Comparison of ENCODE assay signal across 18 cellular contexts in genomic region chr18:66900837-66901236, GRCh38.
"Had no signal": no experiment of that assay in that cellular context is flagged by ENCODE, and none has a peak within 500 bp of the region (broad histone marks: within the 10 kb centered on the region; RNA-seq: fewer than 3 reads in every experiment).

No MANE protein-coding gene starts in this region.

- H3K4me2 ChIP-seq: smooth muscle cell had no signal

- ATAC-seq: esophagus mucosa; heart left ventricle; left lung; naive thymus-derived CD4-positive, alpha-beta T cell; stimulated activated memory B cell treated with anti-CD40 and anti-IgM and Interleukin-4, amounts not matched to agents 10 μg/mL and 1 μg/mL and 100 μg/mL, for 72 hours had no signal

- H3K4me1 ChIP-seq: heart left ventricle, left lung, right atrium auricular region, tibial artery, upper lobe of left lung, uterus had no signal

- H3K36me3 ChIP-seq: heart left ventricle, left lung, right atrium auricular region, tibial artery, upper lobe of left lung, uterus had no signal

- DNase-seq: effector memory CD4-positive, alpha-beta T cell; heart left ventricle; hypothalamus; kidney glomerular epithelial cell; left lung; mesendoderm; naive thymus-derived CD4-positive, alpha-beta T cell; nephron progenitor cell; posterior cingulate gyrus; stimulated activated CD4-positive, alpha-beta T cell treated with anti-CD3 and anti-CD28 coated beads, Interleukin-4, amount 100 ng/mL, for 1 hour; tibial artery; upper lobe of left lung; uterus had no signal

- H3K4me3 ChIP-seq: heart left ventricle, left lung, lung, right atrium auricular region, smooth muscle cell, tibial artery, upper lobe of left lung, uterus had no signal

- H3K27ac ChIP-seq: heart left ventricle, left lung, right atrium auricular region, tibial artery, upper lobe of left lung, uterus had no signal

- H3K9me3 ChIP-seq: heart left ventricle, left lung, right atrium auricular region, tibial artery, upper lobe of left lung, uterus had no signal

- H3K27me3 ChIP-seq: heart left ventricle, left lung, right atrium auricular region, tibial artery, upper lobe of left lung, uterus had no signal
